ENCODE assay signal across 8 cellular contexts in genomic region chr13:94595006-94595942, GRCh38. TPM values are rescaled to one million over a fixed set of nuclear protein-coding genes. Genes with fewer than 3 reads are reported as not detected.
DNase-seq lines count a peak whose midpoint lies in the region; ATAC-seq and TF ChIP-seq lines count a peak whose summit lies in the region.

No MANE protein-coding gene starts in this region.

- DNase-seq in EL (peak; percentile 30), mucosa of descending colon (peak; percentile 35 to 53 (median 50)), transverse colon (peak; percentile 29), posterior cingulate gyrus (no peak)
- DNase-seq in activated CD4-positive, CD25-positive, alpha-beta regulatory T cell treated with anti-CD3 and anti-CD28 coated beads, Interleukin-2, amount 50 U/mL, for 72 hours: peak; percentile 49
- DNase-seq in effector memory CD4-positive, alpha-beta T cell: peak in 1 of 3 donors; percentile 2

- peak; percentile 47 for ATAC-seq in GM21526 (IDR thresholded peaks at IDR 0.05; ENCODE audit: low FRiP score, unreplicated experiment)
- ATAC-seq in mucosa of descending colon: peak; percentile 73

- TF ChIP-seq POLR2A in transverse colon (IDR thresholded peaks at IDR 0.05): no peak

- TF ChIP-seq EP300 in transverse colon (IDR thresholded peaks at IDR 0.05; ENCODE audit: low read depth): no peak

- 6 to 14% methylated on average over 8 to 16 of the region's 16 CpGs for WGBS in transverse colon (ENCODE audit: low coverage in 1 of 2), 2 donors

- H3K27ac ChIP-seq in HUES48 (ENCODE audit: low read depth, low read length) (peak overlapping the region; percentile 78), transverse colon (peak overlapping the region; percentile 85 to 90 (median 87))
- peak overlapping the region; percentile 67 for H3K27ac ChIP-seq in effector memory CD4-positive, alpha-beta T cell (ENCODE audit: insufficient read depth, low read length, poor library complexity, severe bottlenecking)

- H3K9me3 ChIP-seq in HUES48 (ENCODE audit: control insufficient read depth, insufficient read depth, low read length) (no peaks in the 10 kb centered on the region), mucosa of descending colon (no peaks in the 10 kb centered on the region), transverse colon (no peaks in the 10 kb centered on the region)
- H3K9me3 ChIP-seq in effector memory CD4-positive, alpha-beta T cell (ENCODE audit: control insufficient read depth, low read length): no peaks in the 10 kb centered on the region

- in situ Hi-C loops in transverse colon (cut with MboI; ENCODE audit: low pct_ligation_motif_present in 1 of 4, low pct_unique_long_range_greater_than_20kb in 1 of 4, low sequenced_read_pairs in 3 of 4): no loop called here

- H3K9ac ChIP-seq in HUES48 (ENCODE audit: low read depth, low read length): peak overlapping the region; percentile 89

- H3K4me1 ChIP-seq in HUES48 (ENCODE audit: control insufficient read depth, insufficient read depth, low read length): peaks cover 11% of the 10 kb centered on the region
- peaks cover 8% of the 10 kb centered on the region for H3K4me1 ChIP-seq in effector memory CD4-positive, alpha-beta T cell (ENCODE audit: control insufficient read depth, insufficient read depth, low read length, poor library complexity, severe bottlenecking)
- H3K4me1 ChIP-seq in mucosa of descending colon (ENCODE audit: low read depth): peaks cover 14% of the 10 kb centered on the region
- peaks cover 14 to 24% (median 21%) of the 10 kb centered on the region in 4 donors for H3K4me1 ChIP-seq in transverse colon

- H3K4me3 ChIP-seq in HUES48 (ENCODE audit: low read depth, low read length): peak overlapping the region; percentile 97
- H3K4me3 ChIP-seq in effector memory CD4-positive, alpha-beta T cell (ENCODE audit: insufficient read depth, low read depth, low read length, poor library complexity, severe bottlenecking): peak overlapping the region; percentile 75
- H3K4me3 ChIP-seq in mucosa of descending colon: peak overlapping the region; percentile 60
- H3K4me3 ChIP-seq in transverse colon: peak overlapping the region; percentile 77 to 91 (median 82)

- TF ChIP-seq CTCF in mucosa of descending colon (IDR thresholded peaks at IDR 0.05) (no peak), transverse colon (IDR thresholded peaks at IDR 0.05) (no peak)

- H3K36me3 ChIP-seq in HUES48 (ENCODE audit: control insufficient read depth, insufficient read depth, low read length) (peaks cover 34% of the 10 kb centered on the region), mucosa of descending colon (ENCODE audit: low read depth) (no peaks in the 10 kb centered on the region), transverse colon (peaks cover 0 to 18% (median 0%) of the 10 kb centered on the region in 4 donors)
- peaks cover 9% of the 10 kb centered on the region for H3K36me3 ChIP-seq in effector memory CD4-positive, alpha-beta T cell (ENCODE audit: control insufficient read depth, insufficient read depth, low read length)

- H3K27me3 ChIP-seq in HUES48 (ENCODE audit: control insufficient read depth, insufficient read depth, low read length): peaks cover 5% of the 10 kb centered on the region
- no peaks in the 10 kb centered on the region for H3K27me3 ChIP-seq in effector memory CD4-positive, alpha-beta T cell (replicated peaks; ENCODE audit: control insufficient read depth, insufficient read depth, low read length, poor library complexity, severe bottlenecking)
- H3K27me3 ChIP-seq in transverse colon: no peaks in the 10 kb centered on the region

- intact Hi-C loops in mucosa of descending colon (cut with DNase I, micrococcal nuclease) (no loop called here), transverse colon (cut with DNase I; ENCODE audit: low total_unique reads) (no loop called here), posterior cingulate gyrus (cut with DNase I) (loop anchor here (5.0 kb wide), 1 partner anchor 43 kb away; no protein-coding TSS in a partner anchor)

RNA-seq across cellular contexts. Expression of gene TGDS, which starts 0.7 kb away (rescaled TPM):
- total RNA-seq in mucosa of descending colon: 1 to 10 TPM; 6.7 to 8.7 (median 7.2) TPM
- 10 to 100 TPM in 2 of 4 donors, 1 to 10 TPM in 2; 3.0 to 20.2 (median 9.6) TPM for total RNA-seq in transverse colon

RNA-seq across cellular contexts. Expression of gene GPR180, which starts 6.4 kb away (rescaled TPM):
- 1 to 10 TPM; 2.7 to 4.8 (median 3.8) TPM for total RNA-seq in mucosa of descending colon
- 1 to 10 TPM in 3 of 4 donors, under 1 TPM in 1; 0.37 to 4.9 (median 2.3) TPM for total RNA-seq in transverse colon

Comparison
In these comparisons a context has a peak if more than half of its experiments do, and no peak if none do; other contexts are left out.
1. DNase-seq: peak in EL (single experiment), activated CD4-positive, CD25-positive, alpha-beta regulatory T cell treated with anti-CD3 and anti-CD28 coated beads, Interleukin-2, amount 50 U/mL, for 72 hours (single experiment), mucosa of descending colon (3 of 3) and transverse colon (single experiment); none in posterior cingulate gyrus (0 of 10).
2. Peak in every context shown above with its lines, with median percentiles within 50 percentile points of each other: H3K27ac ChIP-seq and H3K4me3 ChIP-seq.